24 cellular contexts compared by ENCODE assay signal in the genomic region with DNA sequence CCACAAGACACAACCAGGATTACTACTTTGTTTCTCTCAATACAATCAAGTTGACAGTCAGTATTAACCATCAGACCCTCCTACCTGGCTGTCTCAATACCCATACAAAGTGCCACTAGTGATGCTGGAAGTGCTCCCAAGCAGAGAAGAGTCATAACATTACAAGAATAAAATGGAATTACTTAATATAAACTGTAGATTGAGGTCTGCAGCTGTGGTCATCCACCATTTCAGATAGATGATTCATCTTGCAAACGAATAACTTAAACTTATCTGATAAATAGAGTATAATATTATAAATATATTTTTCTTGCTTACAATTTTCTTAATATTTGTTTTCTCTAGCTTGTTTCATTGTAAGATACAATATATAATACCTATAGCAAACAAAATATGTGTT.
"Had no signal": no experiment of that assay in that cellular context is flagged by ENCODE, and none has a peak within 500 bp of the region (broad histone marks: within the 10 kb centered on the region; RNA-seq: fewer than 3 reads in every experiment).

No MANE protein-coding gene starts in this region.

- H3K4me1 Mint-ChIP-seq: immature natural killer cell, memory B cell, mesothelial cell of epicardium, natural killer cell, neural crest cell had no signal

- H3K27ac Mint-ChIP-seq: endodermal cell, immature natural killer cell, memory B cell, mesothelial cell of epicardium, natural killer cell, type B pancreatic cell had no signal

- FAIRE-seq: endothelial cell of umbilical vein, kidney, small intestine, urothelium cell line had no signal

- H3K4me3 ChIP-seq: colonic mucosa, gastroesophageal sphincter, left ventricle myocardium inferior, lower lobe of right lung, ovary, right atrium auricular region, suprapubic skin, thyroid gland had no signal

- ATAC-seq: gastroesophageal sphincter; left cardiac atrium; lower lobe of right lung; natural killer cell; stimulated activated naive CD8-positive, alpha-beta T cell treated with anti-CD3 and anti-CD28 coated beads, Interleukin-15, Interleukin-2, amounts not matched to agents 100 U/mL and 50 U/mL, for 24 hours had no signal

- H3K27me3 Mint-ChIP-seq: memory B cell, type B pancreatic cell had no signal

- H3K4me1 ChIP-seq: colonic mucosa, gastroesophageal sphincter, left ventricle myocardium inferior, lower lobe of right lung, right atrium auricular region, suprapubic skin, thyroid gland had no signal

- H3K27me3 ChIP-seq: colonic mucosa, gastroesophageal sphincter, ovary, right atrium auricular region, suprapubic skin, thyroid gland had no signal

- H3K4me3 Mint-ChIP-seq: endodermal cell, immature natural killer cell, memory B cell, mesothelial cell of epicardium, natural killer cell, neural crest cell, type B pancreatic cell had no signal

- DNase-seq: colonic mucosa; dermis blood vessel endothelial cell; endodermal cell; glutamatergic neuron; immature natural killer cell; kidney; left cardiac atrium; left ventricle myocardium inferior; lower lobe of right lung; natural killer cell; ovary; small intestine; stimulated activated CD4-positive, alpha-beta T cell treated with anti-CD3 and anti-CD28 coated beads, Interleukin-2, amount 100 ng/mL, for 48 hours; stimulated activated naive CD8-positive, alpha-beta T cell treated with anti-CD3 and anti-CD28 coated beads, Interleukin-15, Interleukin-2, amounts not matched to agents 100 U/mL and 50 U/mL, for 24 hours; thyroid gland had no signal

- H3K9me3 Mint-ChIP-seq: type B pancreatic cell had no signal

- H3K36me3 ChIP-seq: colonic mucosa, gastroesophageal sphincter, left ventricle myocardium inferior, lower lobe of right lung, ovary, right atrium auricular region, suprapubic skin, thyroid gland had no signal

- H3K9me3 ChIP-seq: colonic mucosa, gastroesophageal sphincter, lower lobe of right lung, ovary, right atrium auricular region, suprapubic skin, thyroid gland had no signal

- H3K27ac ChIP-seq: colonic mucosa, gastroesophageal sphincter, left ventricle myocardium inferior, lower lobe of right lung, ovary, right atrium auricular region, suprapubic skin, thyroid gland had no signal

- H3K36me3 Mint-ChIP-seq: memory B cell, mesothelial cell of epicardium, type B pancreatic cell had no signal
